1 cellular context compared by ENCODE assay signal in the genomic region with DNA sequence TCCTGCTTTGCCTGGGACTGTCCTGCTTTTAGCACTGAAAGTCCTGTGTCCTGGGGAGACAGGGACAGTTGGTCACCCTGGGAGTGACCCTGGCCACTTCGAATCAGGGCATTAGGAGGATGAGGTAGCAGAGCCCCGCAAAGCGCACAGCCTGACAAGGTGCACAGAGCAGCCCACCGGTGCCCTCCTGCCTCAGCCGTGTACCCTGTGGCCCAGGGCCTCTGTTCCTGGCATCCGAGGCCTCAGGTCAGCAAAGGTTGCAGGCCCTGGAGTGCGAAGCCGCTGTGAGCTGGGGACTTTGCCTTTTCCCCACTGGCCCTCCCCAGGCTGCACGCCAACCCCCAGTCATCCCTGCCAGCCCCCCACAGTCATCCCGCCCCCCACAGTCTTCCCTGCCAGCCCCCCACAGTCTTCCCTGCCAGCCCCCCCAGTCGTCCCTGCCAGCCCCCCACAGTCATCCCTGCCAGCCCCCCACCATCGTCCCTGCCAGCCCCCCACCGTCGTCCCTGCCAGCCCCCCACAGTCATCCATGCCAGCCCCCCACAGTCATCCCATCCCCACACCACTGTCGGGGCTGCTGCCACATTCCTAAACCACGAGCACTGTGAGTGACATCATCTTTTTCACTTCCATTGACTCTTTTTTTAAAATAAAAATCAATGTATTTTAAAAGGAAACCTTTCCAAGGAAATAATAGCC.
TF ChIP-seq lines count a peak whose summit lies in the region.

No MANE protein-coding gene starts in this region.

TF ChIP-seq in GM23338, 12 proteins besides CTCF, POLR2A, EP300 and RAD21 (continued from another document):
- no peak for TF ChIP-seq ZNF462 (CRISPR knock-in tag; IDR thresholded peaks at IDR 0.05)
- no peak for TF ChIP-seq ZNF331 (CRISPR knock-in tag; IDR thresholded peaks at IDR 0.05; ENCODE audit: low read depth)
- no peak for TF ChIP-seq CREB1 (CRISPR knock-in tag; IDR thresholded peaks at IDR 0.05; ENCODE audit: low read depth)
- TF ChIP-seq ETS1 (IDR thresholded peaks at IDR 0.05): no peak
- TF ChIP-seq STAT1 (IDR thresholded peaks at IDR 0.05; ENCODE audit: unreplicated experiment): no peak
- TF ChIP-seq, protein P1, sequence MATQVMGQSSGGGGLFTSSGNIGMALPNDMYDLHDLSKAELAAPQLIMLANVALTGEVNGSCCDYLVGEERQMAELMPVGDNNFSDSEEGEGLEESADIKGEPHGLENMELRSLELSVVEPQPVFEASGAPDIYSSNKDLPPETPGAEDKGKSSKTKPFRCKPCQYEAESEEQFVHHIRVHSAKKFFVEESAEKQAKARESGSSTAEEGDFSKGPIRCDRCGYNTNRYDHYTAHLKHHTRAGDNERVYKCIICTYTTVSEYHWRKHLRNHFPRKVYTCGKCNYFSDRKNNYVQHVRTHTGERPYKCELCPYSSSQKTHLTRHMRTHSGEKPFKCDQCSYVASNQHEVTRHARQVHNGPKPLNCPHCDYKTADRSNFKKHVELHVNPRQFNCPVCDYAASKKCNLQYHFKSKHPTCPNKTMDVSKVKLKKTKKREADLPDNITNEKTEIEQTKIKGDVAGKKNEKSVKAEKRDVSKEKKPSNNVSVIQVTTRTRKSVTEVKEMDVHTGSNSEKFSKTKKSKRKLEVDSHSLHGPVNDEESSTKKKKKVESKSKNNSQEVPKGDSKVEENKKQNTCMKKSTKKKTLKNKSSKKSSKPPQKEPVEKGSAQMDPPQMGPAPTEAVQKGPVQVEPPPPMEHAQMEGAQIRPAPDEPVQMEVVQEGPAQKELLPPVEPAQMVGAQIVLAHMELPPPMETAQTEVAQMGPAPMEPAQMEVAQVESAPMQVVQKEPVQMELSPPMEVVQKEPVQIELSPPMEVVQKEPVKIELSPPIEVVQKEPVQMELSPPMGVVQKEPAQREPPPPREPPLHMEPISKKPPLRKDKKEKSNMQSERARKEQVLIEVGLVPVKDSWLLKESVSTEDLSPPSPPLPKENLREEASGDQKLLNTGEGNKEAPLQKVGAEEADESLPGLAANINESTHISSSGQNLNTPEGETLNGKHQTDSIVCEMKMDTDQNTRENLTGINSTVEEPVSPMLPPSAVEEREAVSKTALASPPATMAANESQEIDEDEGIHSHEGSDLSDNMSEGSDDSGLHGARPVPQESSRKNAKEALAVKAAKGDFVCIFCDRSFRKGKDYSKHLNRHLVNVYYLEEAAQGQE (IDR thresholded peaks at IDR 0.05; ENCODE audit: unreplicated experiment): no peak
- TF ChIP-seq EZH2phosphoT487 (IDR thresholded peaks at IDR 0.05; ENCODE audit: unreplicated experiment): no peak
